ENCODE assay signal across 28 cellular contexts in the genomic region with DNA sequence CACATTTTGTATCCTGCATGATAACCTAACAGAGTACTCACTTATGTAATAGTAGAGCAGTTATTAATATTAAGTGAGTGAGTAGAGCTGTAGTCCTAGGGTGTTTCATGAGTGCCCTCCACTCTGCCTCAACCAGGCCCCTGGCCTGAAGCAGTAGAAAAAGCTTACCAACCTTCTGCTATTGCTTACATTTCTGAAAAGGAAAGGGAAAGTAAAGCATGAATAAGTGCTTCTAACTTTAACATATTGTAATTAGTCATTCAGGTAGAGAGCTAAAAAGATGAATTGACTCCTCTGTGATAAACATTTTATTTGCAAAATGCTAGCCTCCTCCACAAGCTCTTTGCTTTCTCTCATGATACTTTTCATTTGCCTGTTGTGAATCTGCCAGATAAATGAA.
DNase-seq lines count a peak whose midpoint lies in the region; ATAC-seq and TF ChIP-seq lines count a peak whose summit lies in the region.
"Had no signal": no experiment of that assay in that cellular context is flagged by ENCODE, and none has a peak within 500 bp of the region (broad histone marks: within the 10 kb centered on the region; RNA-seq: fewer than 3 reads in every experiment).

No MANE protein-coding gene starts in this region.

- H3K27me3 ChIP-seq in thyroid gland, result no peaks in the 10 kb centered on the region
- H3K27me3 ChIP-seq: BLaER1 treated with 17β-estradiol and CSF1 and Interleukin-3, amounts not matched to agents 10 nM and 100 nM; SJCRH30 had no signal

- H3K4me1 ChIP-seq in thyroid gland, result no peaks in the 10 kb centered on the region
- H3K4me1 ChIP-seq: BLaER1 treated with 17β-estradiol and CSF1 and Interleukin-3, amounts not matched to agents 10 nM and 100 nM; SJCRH30 had no signal

- peak overlapping the region; percentile 39 for H3K27ac ChIP-seq in caudate nucleus (ENCODE audit: low read depth, low read length)
- no peak overlapping the region for H3K27ac ChIP-seq in thyroid gland
- H3K27ac ChIP-seq: BLaER1 treated with 17β-estradiol and CSF1 and Interleukin-3, amounts not matched to agents 10 nM and 100 nM; HL-60; KMS-11; SJCRH30 had no signal

- no peak for TF ChIP-seq POLR2A in thyroid gland (IDR thresholded peaks at IDR 0.05)

- TF ChIP-seq CTCF in thyroid gland (IDR thresholded peaks at IDR 0.05), result no peak

- ATAC-seq in GM18502 (IDR thresholded peaks at IDR 0.05; ENCODE audit: poor library complexity, unreplicated experiment), result peak; percentile 46
- ATAC-seq in GM19351 (IDR thresholded peaks at IDR 0.05; ENCODE audit: unreplicated experiment), result peak; percentile 46
- ATAC-seq in HG03378 (IDR thresholded peaks at IDR 0.05; ENCODE audit: unreplicated experiment), result peak; percentile 48
- no peak for ATAC-seq in HG02885 (IDR thresholded peaks at IDR 0.05; ENCODE audit: poor library complexity, unreplicated experiment)
- ATAC-seq: GM23338, PC-3, SK-N-SH treated with all-trans-retinoic acid at 6 μM for 48 hours, T-helper 17 cell had no signal

- H3K4me3 ChIP-seq in thyroid gland (replicated peaks in 1 of 3), result no peak overlapping the region
- H3K4me3 ChIP-seq: BLaER1 treated with 17β-estradiol and CSF1 and Interleukin-3, amounts not matched to agents 10 nM and 100 nM; GM23338; SJCRH30 had no signal

- no peaks in the 10 kb centered on the region for H3K9me3 ChIP-seq in thyroid gland
- H3K9me3 ChIP-seq: SJCRH30 had no signal

- H3K36me3 ChIP-seq in thyroid gland, result no peaks in the 10 kb centered on the region
- H3K36me3 ChIP-seq: BLaER1 treated with 17β-estradiol and CSF1 and Interleukin-3, amounts not matched to agents 10 nM and 100 nM; SJCRH30 had no signal

- intact Hi-C loops in thyroid gland (cut with DNase I), result no loop called here

- DNase-seq in caudate nucleus (lab: John Stamatoyannopoulos, UW), result no peak
- no peak for DNase-seq in DMS153 (lab: John Stamatoyannopoulos, UW)
- DNase-seq in thyroid gland, result no peak
- no peak for DNase-seq in activated effector memory CD4-positive, alpha-beta T cell treated with anti-CD3 and anti-CD28 coated beads, Interleukin-2, amount 50 U/mL, for 16 hours
- DNase-seq: AML-193; CD4-positive, alpha-beta T cell; DMS53; H9; HFFc6; NCI-H1048; NCI-H1417 treated with DMSO at 0.1 percent for 48 hours; NCI-H1694 treated with DMSO at 0.1 percent for 48 hours; NCI-H2081; NCI-H345; NCI-H510A treated with DMSO at 0.1 percent for 48 hours; NCI-H748 treated with DMSO at 0.1 percent for 48 hours; PC-3; SJCRH30; T-helper 17 cell had no signal
